Comparison of ENCODE assay signal across 1 cellular context in genomic region chr4:106063009-106063408, GRCh38.
TF ChIP-seq lines count a peak whose summit lies in the region.

No MANE protein-coding gene starts in this region.

TF ChIP-seq in HepG2, 621 proteins besides CTCF, POLR2A, EP300 and RAD21 (continued from another document):
- no peak for TF ChIP-seq ZNF597 (CRISPR knock-in tag; IDR thresholded peaks at IDR 0.05)
- no peak for TF ChIP-seq KAT7 (CRISPR knock-in tag; IDR thresholded peaks at IDR 0.05; ENCODE audit: borderline replicate concordance)
- no peak for TF ChIP-seq NR2C2 (CRISPR knock-in tag; IDR thresholded peaks at IDR 0.05; ENCODE audit: borderline replicate concordance)
- no peak for TF ChIP-seq FOXA1 (IDR thresholded peaks at IDR 0.05)
- TF ChIP-seq FOXA1 (CRISPR knock-in tag; IDR thresholded peaks at IDR 0.05) = no peak
- TF ChIP-seq RNF2 (conservative IDR thresholded peaks at IDR 0.05; ENCODE audit: low read depth) = no peak
- no peak for TF ChIP-seq NRL (CRISPR knock-in tag; IDR thresholded peaks at IDR 0.05; ENCODE audit: borderline replicate concordance)
- no peak for TF ChIP-seq ZNF124 (CRISPR knock-in tag; IDR thresholded peaks at IDR 0.05)
- TF ChIP-seq ZNF335 (CRISPR knock-in tag; IDR thresholded peaks at IDR 0.05) = no peak
- TF ChIP-seq ELF3 (CRISPR knock-in tag; IDR thresholded peaks at IDR 0.05) = no peak
- TF ChIP-seq BHLHE40 (IDR thresholded peaks at IDR 0.05; ENCODE audit: low read length) = no peak
- no peak for TF ChIP-seq PATZ1 (CRISPR knock-in tag; IDR thresholded peaks at IDR 0.05)
- no peak for TF ChIP-seq ZNF232 (CRISPR knock-in tag; IDR thresholded peaks at IDR 0.05; ENCODE audit: borderline replicate concordance)
- TF ChIP-seq STAG1 (CRISPR knock-in tag; IDR thresholded peaks at IDR 0.05) = no peak
- no peak for TF ChIP-seq NFKBIZ (CRISPR knock-in tag; IDR thresholded peaks at IDR 0.05)
- TF ChIP-seq ZNF552 (CRISPR knock-in tag; IDR thresholded peaks at IDR 0.05; ENCODE audit: borderline replicate concordance) = no peak
- TF ChIP-seq TGIF2 (CRISPR knock-in tag; IDR thresholded peaks at IDR 0.05) = no peak
TF ChIP-seq in HepG2: peak in this region for 0.
